8 cellular contexts compared by ENCODE assay signal in genomic region chr20:25057234-25058050, GRCh38. TPM values are rescaled to one million over a fixed set of nuclear protein-coding genes. Genes with fewer than 3 reads are reported as not detected.
DNase-seq lines count a peak whose midpoint lies in the region; ATAC-seq and TF ChIP-seq lines count a peak whose summit lies in the region.

No MANE protein-coding gene starts in this region.

- H3K36me3 ChIP-seq in Loucy (ENCODE audit: insufficient read depth, low read length): no peaks in the 10 kb centered on the region

- TF ChIP-seq CTCF in Loucy (conservative IDR thresholded peaks at IDR 0.05; ENCODE audit: low read length): no peak
- no peak for TF ChIP-seq CTCF in WTC11 (IDR thresholded peaks at IDR 0.05)
- TF ChIP-seq CTCF in cardiac fibroblast (IDR thresholded peaks at IDR 0.05; ENCODE audit: low read depth, low read length): no peak

- CTCF ChIA-PET in WTC11 (lab: Charles Lee): interaction anchor here (0.7 to 1.3 kb wide), 2 partner anchors 9 to 63 kb away, joined by 3 to 5 read pairs; no protein-coding TSS in a partner anchor

- peaks cover 9% of the 10 kb centered on the region; the same call in 1 of the 2 replicates for H3K4me1 Mint-ChIP-seq in WTC11

- H3K4me3 ChIP-seq in GM08714 (ENCODE audit: low read length) (peak overlapping the region; percentile 77), Loucy (ENCODE audit: low read length, poor library complexity, severe bottlenecking) (peak overlapping the region; percentile 92), cardiac fibroblast (replicated peaks in 1 of 2; ENCODE audit: low read depth in 2 of 2, low read length in 2 of 2) (peak overlapping the region; percentile 61 to 72)

- no peaks in the 10 kb centered on the region for H3K27me3 ChIP-seq in Loucy (ENCODE audit: insufficient read depth, low read length, poor library complexity, severe bottlenecking)

- H3K4me2 ChIP-seq in Loucy (ENCODE audit: low read depth, low read length, poor library complexity, severe bottlenecking): peak overlapping the region; percentile 86

- no peaks in the 10 kb centered on the region for H3F3A ChIP-seq in Loucy (ENCODE audit: low read depth)

- H3K9me3 Mint-ChIP-seq in WTC11: no peaks in the 10 kb centered on the region

- H3K79me2 ChIP-seq in Loucy (ENCODE audit: insufficient read depth, low read length): peaks cover 51% of the 10 kb centered on the region

- peak overlapping the region; percentile 53; the same call in 1 of the 2 replicates for H2AFZ ChIP-seq in Loucy (ENCODE audit: low read length)

- peak; percentile 19 for DNase-seq in H4 (ENCODE audit: low spot score)
- DNase-seq in WTC11 (ENCODE audit: low spot score): peak; percentile 54
- DNase-seq in cardiac fibroblast (ENCODE audit: low read depth in 2 of 2): peak; percentile 40 to 62
- peak; percentile 22 for DNase-seq in kidney glomerular epithelial cell (lab: John Stamatoyannopoulos, UW)
- DNase-seq in stimulated activated CD4-positive, alpha-beta T cell treated with anti-CD3 and anti-CD28 coated beads, Interleukin-1b, Interleukin-23, amount 100 ng/mL, for 24 hours (ENCODE audit: low read depth in 4 of 4, low spot score in 1 of 4): peak; percentile 20 to 63 (median 50)
- no peak for DNase-seq in middle frontal gyrus (ENCODE audit: extremely low spot score, low spot score)

- peak overlapping the region; percentile 61 for H3K4me3 Mint-ChIP-seq in WTC11

- H3K9me2 ChIP-seq in Loucy (replicated peaks; ENCODE audit: low read depth, low read length): no peaks in the 10 kb centered on the region

- peaks cover 61% of the 10 kb centered on the region for H3K4me1 ChIP-seq in Loucy (ENCODE audit: insufficient read depth, low read length, poor library complexity, severe bottlenecking)

- peaks cover 36% of the 10 kb centered on the region for H4K20me1 ChIP-seq in Loucy (ENCODE audit: insufficient read depth, low read length, poor library complexity, severe bottlenecking)

- peak; percentile 57 for ATAC-seq in WTC11

- peak overlapping the region; percentile 97 for H3K9ac ChIP-seq in Loucy (ENCODE audit: low read depth, low read length, poor library complexity, severe bottlenecking)

- POLR2A ChIA-PET in WTC11 (lab: Charles Lee): no interaction called here

- H3K36me3 Mint-ChIP-seq in WTC11: no peaks in the 10 kb centered on the region

- H3K27me3 Mint-ChIP-seq in WTC11 (ENCODE audit: low read depth): peaks cover 73% of the 10 kb centered on the region

- no peak overlapping the region for H3K27ac Mint-ChIP-seq in WTC11

- no peaks in the 10 kb centered on the region for H3K9me3 ChIP-seq in Loucy (ENCODE audit: insufficient read depth, low read depth, low read length)

TF ChIP-seq in WTC11, 78 proteins besides CTCF, POLR2A, EP300 and RAD21 (continues in another document):
- no peak for TF ChIP-seq CREM (CRISPR knock-in tag; IDR thresholded peaks at IDR 0.05)
- no peak for TF ChIP-seq FOXK1 (CRISPR knock-in tag; IDR thresholded peaks at IDR 0.05)
- TF ChIP-seq EMX1 (CRISPR knock-in tag; IDR thresholded peaks at IDR 0.05): no peak
- no peak for TF ChIP-seq PREB (CRISPR knock-in tag; IDR thresholded peaks at IDR 0.05; ENCODE audit: borderline replicate concordance)
- TF ChIP-seq NR3C1 (CRISPR knock-in tag; conservative IDR thresholded peaks at IDR 0.05; ENCODE audit: low read depth): no peak
- peak; percentile 24; the same call in 1 of the 2 replicates for TF ChIP-seq HMGXB4 (CRISPR knock-in tag; IDR thresholded peaks at IDR 0.05)
- 0 out of 2 replicates have a peak, but pooled peaks have one; percentile 58 for TF ChIP-seq ZBTB43 (CRISPR knock-in tag; IDR thresholded peaks at IDR 0.05)
- no peak for TF ChIP-seq IRF1 (CRISPR knock-in tag; IDR thresholded peaks at IDR 0.05)
- TF ChIP-seq OVOL2 (CRISPR knock-in tag; IDR thresholded peaks at IDR 0.05; ENCODE audit: borderline replicate concordance): no peak
- no peak for TF ChIP-seq HMGA2 (CRISPR knock-in tag; IDR thresholded peaks at IDR 0.05)
- TF ChIP-seq ZNF423 (CRISPR knock-in tag; IDR thresholded peaks at IDR 0.05): peak; percentile 37; the same call in 1 of the 2 replicates
- TF ChIP-seq NFYB (CRISPR knock-in tag; conservative IDR thresholded peaks at IDR 0.05; ENCODE audit: low read depth): no peak
- no peak for TF ChIP-seq ERG (CRISPR knock-in tag; IDR thresholded peaks at IDR 0.05)
- peak; percentile 31; the same call in 1 of the 2 replicates for TF ChIP-seq MAX (CRISPR knock-in tag; IDR thresholded peaks at IDR 0.05)
- no peak for TF ChIP-seq NR1H2 (CRISPR knock-in tag; IDR thresholded peaks at IDR 0.05)
- TF ChIP-seq ELF4 (CRISPR knock-in tag; IDR thresholded peaks at IDR 0.05; ENCODE audit: low read depth): no peak
- no peak for TF ChIP-seq ATF3 (CRISPR knock-in tag; conservative IDR thresholded peaks at IDR 0.05)

RNA-seq across cellular contexts. Expression of gene ACSS1, which starts 0.5 kb away (rescaled TPM):
- total RNA-seq in H4 (2014; rRNA removed; shearing (Covaris generic)): 0.10 and 0.21 TPM in 2 replicates
- total RNA-seq in WTC11 (2021): 1.5 to 2.7 TPM (median 2.4 TPM) in 3 replicates

RNA-seq across cellular contexts. Expression of gene VSX1, which starts 24.5 kb away (rescaled TPM):
- not detected in 2 replicates for total RNA-seq in H4 (2014; rRNA removed; shearing (Covaris generic))
- 0.23 TPM in 1 of 3 replicates, not detected in the others for total RNA-seq in WTC11 (2021)
